Comparison of ENCODE assay signal across 1 cellular context in the genomic region with DNA sequence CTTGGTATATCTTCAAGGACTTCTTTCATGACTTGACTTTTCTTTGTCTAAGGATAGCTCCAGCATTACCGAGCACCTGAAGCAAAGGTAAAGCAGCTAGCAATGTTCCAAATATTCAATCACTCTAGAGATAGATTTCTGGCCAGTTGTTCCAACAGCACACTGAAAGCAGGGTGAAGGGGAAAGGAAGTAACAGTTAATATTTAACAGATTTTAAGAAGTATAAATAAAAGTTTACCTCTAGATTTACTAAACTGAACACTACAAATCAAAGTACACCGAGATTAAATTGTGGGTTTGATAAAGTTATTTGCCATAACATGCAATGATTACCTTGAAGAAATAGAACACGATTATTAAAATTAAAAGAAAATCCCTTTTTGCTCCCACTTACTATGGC.
TF ChIP-seq lines count a peak whose summit lies in the region.

No MANE protein-coding gene starts in this region.

TF ChIP-seq in WTC11, 78 proteins besides CTCF, POLR2A, EP300 and RAD21 (continued from another document):
- no peak for TF ChIP-seq ZNF425 (CRISPR knock-in tag; conservative IDR thresholded peaks at IDR 0.05)
- TF ChIP-seq NFATC4 (CRISPR knock-in tag; IDR thresholded peaks at IDR 0.05) = no peak
- no peak for TF ChIP-seq GABPB1 (CRISPR knock-in tag; IDR thresholded peaks at IDR 0.05)
- no peak for TF ChIP-seq TP53 (CRISPR knock-in tag; IDR thresholded peaks at IDR 0.05)
- no peak for TF ChIP-seq ZNF281 (CRISPR knock-in tag; IDR thresholded peaks at IDR 0.05)
- TF ChIP-seq ATF1 (CRISPR knock-in tag; IDR thresholded peaks at IDR 0.05) = no peak
- TF ChIP-seq, protein P1, sequence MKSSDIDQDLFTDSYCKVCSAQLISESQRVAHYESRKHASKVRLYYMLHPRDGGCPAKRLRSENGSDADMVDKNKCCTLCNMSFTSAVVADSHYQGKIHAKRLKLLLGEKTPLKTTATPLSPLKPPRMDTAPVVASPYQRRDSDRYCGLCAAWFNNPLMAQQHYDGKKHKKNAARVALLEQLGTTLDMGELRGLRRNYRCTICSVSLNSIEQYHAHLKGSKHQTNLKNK (CRISPR knock-in tag; IDR thresholded peaks at IDR 0.05) = no peak
- TF ChIP-seq GRHL2 (CRISPR knock-in tag; IDR thresholded peaks at IDR 0.05; ENCODE audit: insufficient replicate concordance, severe bottlenecking) = no peak
- TF ChIP-seq FOXK1 (CRISPR knock-in tag; IDR thresholded peaks at IDR 0.05) = no peak
- TF ChIP-seq KAT7 (CRISPR knock-in tag; IDR thresholded peaks at IDR 0.05; ENCODE audit: borderline replicate concordance) = no peak
- TF ChIP-seq ZNF671 (CRISPR knock-in tag; IDR thresholded peaks at IDR 0.05) = no peak
